In the genomic region with DNA sequence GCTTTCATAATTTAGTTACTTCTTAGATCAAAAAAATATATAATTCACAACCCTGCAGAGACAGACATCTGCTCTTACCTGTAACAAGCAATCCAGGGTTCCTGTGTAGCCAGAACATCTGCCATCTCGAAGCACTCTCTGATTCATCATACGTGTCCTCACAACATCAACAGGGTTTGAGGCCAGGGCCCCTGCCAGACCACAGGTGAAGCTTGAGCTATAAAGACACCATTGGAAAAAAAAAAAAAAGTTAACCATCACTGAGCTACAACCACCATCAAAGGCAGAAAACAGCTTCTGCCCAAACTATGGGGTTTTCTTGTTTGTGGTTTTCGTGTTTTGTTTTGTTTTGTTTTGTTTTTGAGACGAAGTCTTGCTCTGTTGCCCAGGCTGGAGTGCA, we compare ENCODE assay signal across 15 cellular contexts. TPM values are rescaled to one million over a fixed set of nuclear protein-coding genes. Genes with fewer than 3 reads are reported as not detected.
DNase-seq lines count a peak whose midpoint lies in the region; ATAC-seq lines count a peak whose summit lies in the region.
"Had no signal": no experiment of that assay in that cellular context is flagged by ENCODE, and none has a peak within 500 bp of the region (broad histone marks: within the 10 kb centered on the region; RNA-seq: fewer than 3 reads in every experiment).

No MANE protein-coding gene starts in this region.

- no peak for DNase-seq in activated CD4-positive, CD25-positive, alpha-beta regulatory T cell treated with anti-CD3 and anti-CD28 coated beads, Interleukin-2, amount 50 U/mL, for 72 hours
- DNase-seq in T-helper 2 cell (peak in 4 of 5 experiments; percentile 7 to 91 (median 41)), DMS 273 (lab: John Stamatoyannopoulos, UW; ENCODE audit: unreplicated experiment) (no peak), hepatic stellate cell (ENCODE audit: low spot score) (no peak)
- DNase-seq in activated effector memory CD4-positive, alpha-beta T cell treated with anti-CD3 and anti-CD28 coated beads, Interleukin-2, amount 50 U/mL, for 16 hours, result peak; percentile 68
- peak in 6 of 10 donors; percentile 18 to 43 (median 30) for DNase-seq in naive thymus-derived CD8-positive, alpha-beta T cell
- DNase-seq: foreskin keratinocyte, mammary epithelial cell, NCI-H1048, SJCRH30, uterus had no signal

- POLR2A ChIA-PET in naive thymus-derived CD8-positive, alpha-beta T cell (lab: Charles Lee), result interaction anchor here (0.9 to 1.2 kb wide), 3 partner anchors 11 to 60 kb away, joined by 3 to 4 read pairs (median 3); a partner anchor contains a TSS

- no peaks in the 10 kb centered on the region for H3K27me3 Mint-ChIP-seq in naive thymus-derived CD8-positive, alpha-beta T cell
- H3K27me3 Mint-ChIP-seq: stimulated activated memory B cell treated with anti-CD40 and anti-IgM and Interleukin-4, amounts not matched to agents 10 μg/mL and 1 μg/mL and 100 μg/mL, for 72 hours had no signal

- peak overlapping the region; percentile 49 to 95 (median 86) for H3K27ac Mint-ChIP-seq in naive thymus-derived CD8-positive, alpha-beta T cell
- H3K27ac Mint-ChIP-seq: neural progenitor cell; stimulated activated memory B cell treated with anti-CD40 and anti-IgM and Interleukin-4, amounts not matched to agents 10 μg/mL and 1 μg/mL and 100 μg/mL, for 72 hours had no signal

- H3K36me3 Mint-ChIP-seq in naive thymus-derived CD8-positive, alpha-beta T cell, result peaks cover 4 to 79% (median 23%) of the 10 kb centered on the region in 3 donors

- H3K4me1 Mint-ChIP-seq in naive thymus-derived CD8-positive, alpha-beta T cell, result peaks cover 17 to 63% (median 56%) of the 10 kb centered on the region in 4 donors
- H3K4me1 Mint-ChIP-seq: neural progenitor cell had no signal

- H3K4me3 Mint-ChIP-seq in naive thymus-derived CD8-positive, alpha-beta T cell, result peak overlapping the region in 3 of 10 donors; percentile 19 to 35 (median 31)
- H3K4me3 Mint-ChIP-seq: neural progenitor cell; stimulated activated memory B cell treated with anti-CD40 and anti-IgM and Interleukin-4, amounts not matched to agents 10 μg/mL and 1 μg/mL and 100 μg/mL, for 72 hours had no signal

- peaks cover 0 to 1% (median 0%) of the 10 kb centered on the region in 9 donors for H3K9me3 Mint-ChIP-seq in naive thymus-derived CD8-positive, alpha-beta T cell
- H3K9me3 Mint-ChIP-seq: neural progenitor cell; stimulated activated memory B cell treated with anti-CD40 and anti-IgM and Interleukin-4, amounts not matched to agents 10 μg/mL and 1 μg/mL and 100 μg/mL, for 72 hours had no signal

- peak; percentile 41 to 51 for ATAC-seq in activated CD4-positive, CD25-positive, alpha-beta regulatory T cell treated with anti-CD3 and anti-CD28 coated beads, Interleukin-2, amount 50 U/mL, for 24 hours
- peak; percentile 52 to 65 for ATAC-seq in naive thymus-derived CD8-positive, alpha-beta T cell
- ATAC-seq in HG03457 (IDR thresholded peaks at IDR 0.05; ENCODE audit: unreplicated experiment), result no peak
- ATAC-seq: foreskin keratinocyte; stimulated activated memory B cell treated with anti-CD40 and anti-IgM and Interleukin-4, amounts not matched to agents 10 μg/mL and 1 μg/mL and 100 μg/mL, for 72 hours had no signal

RNA-seq across cellular contexts. Expression of a gene that starts 19.3 kb away (rescaled TPM):
- total RNA-seq in naive thymus-derived CD8-positive, alpha-beta T cell, result 10 to 100 TPM; 22.0 to 25.8 TPM
- 1 to 10 TPM; 1.2 to 1.9 (median 1.8) TPM for polyA plus RNA-seq in naive thymus-derived CD8-positive, alpha-beta T cell

RNA-seq across cellular contexts. Expression of a gene that starts 57.9 kb away (rescaled TPM):
- over 10,000 TPM; 10,139 to 10,909 TPM for total RNA-seq in naive thymus-derived CD8-positive, alpha-beta T cell
- 1,000 to 10,000 TPM; 3,681 to 4,532 (median 4,400) TPM for polyA plus RNA-seq in naive thymus-derived CD8-positive, alpha-beta T cell

Comparison
In these comparisons a context has a peak if more than half of its experiments do, and no peak if none do; other contexts are left out.
1. DNase-seq: peak in T-helper 2 cell (4 of 5), activated effector memory CD4-positive, alpha-beta T cell treated with anti-CD3 and anti-CD28 coated beads, Interleukin-2, amount 50 U/mL, for 16 hours (single experiment) and naive thymus-derived CD8-positive, alpha-beta T cell (6 of 10); none in activated CD4-positive, CD25-positive, alpha-beta regulatory T cell treated with anti-CD3 and anti-CD28 coated beads, Interleukin-2, amount 50 U/mL, for 72 hours (single experiment), DMS 273 (single experiment) and hepatic stellate cell (single experiment).